10 cellular contexts compared by ENCODE assay signal in the genomic region with DNA sequence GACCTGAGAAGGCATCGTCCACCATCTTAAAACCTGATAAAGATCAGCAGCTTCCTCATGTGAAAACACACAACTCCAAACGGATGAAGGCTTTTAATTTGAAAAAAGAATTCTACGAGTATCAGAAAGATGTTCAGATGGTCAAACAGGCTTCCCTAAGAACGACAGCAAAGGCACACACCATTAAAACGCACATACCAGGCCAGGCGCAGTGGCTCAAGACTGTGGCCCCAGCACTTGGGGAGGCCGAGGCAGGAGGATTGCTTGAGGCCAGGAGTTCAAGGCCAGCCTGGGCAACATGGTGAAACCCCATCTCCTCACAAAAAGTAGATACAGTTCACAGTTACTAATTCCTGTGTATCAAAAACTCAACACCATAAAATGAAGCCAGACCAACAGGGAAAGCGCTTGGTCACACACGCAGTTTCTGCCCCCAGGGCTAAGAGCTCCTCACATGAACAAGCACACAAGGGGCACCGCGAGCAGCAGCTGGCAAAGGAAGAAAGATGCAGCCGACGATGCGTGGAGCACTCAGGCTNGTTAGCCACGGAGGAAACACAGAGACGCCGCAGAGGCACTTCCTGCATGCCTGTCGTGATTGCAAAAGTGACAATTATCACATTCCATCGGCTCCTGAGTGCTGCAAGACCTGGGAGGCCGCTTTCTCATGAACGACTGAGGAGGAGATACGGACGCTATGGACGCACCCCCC.
DNase-seq lines count a peak whose midpoint lies in the region; ATAC-seq and TF ChIP-seq lines count a peak whose summit lies in the region.
"Had no signal": no experiment of that assay in that cellular context is flagged by ENCODE, and none has a peak within 500 bp of the region (broad histone marks: within the 10 kb centered on the region; RNA-seq: fewer than 3 reads in every experiment).

No MANE protein-coding gene starts in this region.

- no peak overlapping the region for H2BK120ac ChIP-seq in mesendoderm (ENCODE audit: low read depth, low read length)

- H3K36me3 ChIP-seq in PC-3 (ENCODE audit: low read depth, low read length) (no peaks in the 10 kb centered on the region), mesendoderm (ENCODE audit: control insufficient read depth, insufficient read depth, low read length) (no peaks in the 10 kb centered on the region), esophagus squamous epithelium (no peaks in the 10 kb centered on the region)
- H3K36me3 ChIP-seq: upper lobe of left lung had no signal

- WGBS in mesendoderm (ENCODE audit: extremely low coverage, insufficient coverage, low lambda C conversion rate): no CpG with 5 or more reads among the region's 24 CpGs
- 15 to 22% methylated on average over 12 to 22 of the region's 24 CpGs for WGBS in esophagus squamous epithelium, 2 donors

- no peaks in the 10 kb centered on the region for H4K20me1 ChIP-seq in PC-3 (ENCODE audit: low read length)

- H3K18ac ChIP-seq in mesendoderm (ENCODE audit: low read length): no peak overlapping the region

- H3K4me3 ChIP-seq in PC-3 (ENCODE audit: low read length): no peak overlapping the region
- H3K4me3 ChIP-seq in mesendoderm (ENCODE audit: low read length): no peak overlapping the region
- no peak overlapping the region for H3K4me3 ChIP-seq in esophagus squamous epithelium
- H3K4me3 ChIP-seq: lung, upper lobe of left lung had no signal

- H3K4ac ChIP-seq in mesendoderm (ENCODE audit: low read depth, low read length): no peak overlapping the region

- H4K5ac ChIP-seq in mesendoderm (ENCODE audit: low read length): no peak overlapping the region

- H2BK5ac ChIP-seq in mesendoderm (ENCODE audit: low read length): no peak overlapping the region

- H4K8ac ChIP-seq in mesendoderm (ENCODE audit: low read depth, low read length): no peak overlapping the region

- no peaks in the 10 kb centered on the region for H3F3A ChIP-seq in PC-3 (ENCODE audit: low read length, unreplicated experiment)

- no peaks in the 10 kb centered on the region for H3K9me2 ChIP-seq in PC-3 (replicated peaks; ENCODE audit: low read length)

- peaks cover 46% of the 10 kb centered on the region for H3K27me3 ChIP-seq in PC-3 (ENCODE audit: low read length)
- H3K27me3 ChIP-seq in mesendoderm (ENCODE audit: insufficient read depth, low read length, poor library complexity): no peaks in the 10 kb centered on the region
- H3K27me3 ChIP-seq in esophagus squamous epithelium: peaks cover 0 to 72% (median 0%) of the 10 kb centered on the region in 4 donors
- H3K27me3 ChIP-seq: upper lobe of left lung had no signal

- ATAC-seq in PC-3: peak; percentile 34
- ATAC-seq in GM18502 (IDR thresholded peaks at IDR 0.05; ENCODE audit: poor library complexity, unreplicated experiment): no peak

- BruUV-seq in PC-3 (replicated peaks; lab: Mats Ljungman, UMichigan): no TSS peak

- no peak overlapping the region for H3K23ac ChIP-seq in mesendoderm (ENCODE audit: low read length)

- TF ChIP-seq POLR2A in esophagus squamous epithelium (IDR thresholded peaks at IDR 0.05): no peak

- H3K27ac ChIP-seq in PC-3 (ENCODE audit: low read length) (no peak overlapping the region), mesendoderm (ENCODE audit: low read depth, low read length) (no peak overlapping the region), esophagus squamous epithelium (no peak overlapping the region)
- H3K27ac ChIP-seq: upper lobe of left lung had no signal

- TF ChIP-seq CTCF in PC-3 (conservative IDR thresholded peaks at IDR 0.05; ENCODE audit: low read depth, low read length): no peak
- TF ChIP-seq CTCF in esophagus squamous epithelium (IDR thresholded peaks at IDR 0.05): no peak

- H3K4me2 ChIP-seq in PC-3 (ENCODE audit: low read length): peak overlapping the region; percentile 19
- H3K4me2 ChIP-seq in mesendoderm (ENCODE audit: low read length): no peak overlapping the region

- CTCF ChIA-PET in PC-3 (lab: Charles Lee): no interaction called here

- POLR2A ChIA-PET in PC-3 (lab: Charles Lee; ENCODE audit: unreplicated experiment): no interaction called here

- H3K27ac Mint-ChIP-seq in activated T-helper 2 cell treated with anti-CD3 and anti-CD28 coated beads, Interferon-gamma antibody, Interleukin-2, Interleukin-4, amounts not matched to agents 10 μg/mL and 5 μg/mL and 100 μg/mL, durations not matched to agents 14 hours and 24 hours and 36 hours: peak overlapping the region; percentile 9

- H3K27me3 Mint-ChIP-seq in activated T-helper 2 cell treated with anti-CD3 and anti-CD28 coated beads, Interferon-gamma antibody, Interleukin-2, Interleukin-4, amounts not matched to agents 10 μg/mL and 5 μg/mL and 100 μg/mL, durations not matched to agents 14 hours and 24 hours and 36 hours (ENCODE audit: low read depth): no peaks in the 10 kb centered on the region

- no peaks in the 10 kb centered on the region for H3K36me3 Mint-ChIP-seq in activated T-helper 2 cell treated with anti-CD3 and anti-CD28 coated beads, Interferon-gamma antibody, Interleukin-2, Interleukin-4, amounts not matched to agents 10 μg/mL and 5 μg/mL and 100 μg/mL, durations not matched to agents 14 hours and 24 hours and 36 hours (ENCODE audit: low read depth)

- H3K9ac ChIP-seq in PC-3 (ENCODE audit: low read length): no peak overlapping the region
- H3K9ac ChIP-seq in mesendoderm (ENCODE audit: low read length): no peak overlapping the region

- H3K4me1 Mint-ChIP-seq in activated T-helper 2 cell treated with anti-CD3 and anti-CD28 coated beads, Interferon-gamma antibody, Interleukin-2, Interleukin-4, amounts not matched to agents 10 μg/mL and 5 μg/mL and 100 μg/mL, durations not matched to agents 14 hours and 24 hours and 36 hours (ENCODE audit: low read depth): peaks cover 5% of the 10 kb centered on the region

- peak overlapping the region; percentile 25; the same call in 1 of the 2 replicates for H2AFZ ChIP-seq in PC-3 (ENCODE audit: low read length)

- no peak overlapping the region for H3K56ac ChIP-seq in mesendoderm (ENCODE audit: low read length)

- H3K79me2 ChIP-seq in PC-3 (ENCODE audit: low read length) (no peaks in the 10 kb centered on the region), mesendoderm (ENCODE audit: control insufficient read depth, insufficient read depth, low read length) (no peaks in the 10 kb centered on the region)

- H3K4me1 ChIP-seq in PC-3 (ENCODE audit: insufficient read depth, low read length) (0 out of 2 replicates have a peak, but pooled peaks cover 3% of the 10 kb centered on the region), mesendoderm (ENCODE audit: control insufficient read depth, low read depth, low read length) (no peaks in the 10 kb centered on the region), esophagus squamous epithelium (no peaks in the 10 kb centered on the region)

- DNase-seq in activated gamma-delta T cell treated with Interleukin-2 at 50 U/mL for 16 hours (peak; percentile 43), activated gamma-delta T cell (lab: John Stamatoyannopoulos, UW) (no peak), PC-3 (peak; percentile 37), mesendoderm (peak; percentile 90), esophagus squamous epithelium (lab: John Stamatoyannopoulos, UW) (no peak), cortex of kidney (lab: John Stamatoyannopoulos, UW) (no peak)
- DNase-seq in activated T-helper 2 cell treated with anti-CD3 and anti-CD28 coated beads, Interferon-gamma antibody, Interleukin-2, Interleukin-4, amounts not matched to agents 10 μg/mL and 5 μg/mL and 100 μg/mL, durations not matched to agents 14 hours and 24 hours and 36 hours (ENCODE audit: low spot score): peak; percentile 33
- DNase-seq: upper lobe of left lung had no signal

- no peak overlapping the region for H3K4me3 Mint-ChIP-seq in activated T-helper 2 cell treated with anti-CD3 and anti-CD28 coated beads, Interferon-gamma antibody, Interleukin-2, Interleukin-4, amounts not matched to agents 10 μg/mL and 5 μg/mL and 100 μg/mL, durations not matched to agents 14 hours and 24 hours and 36 hours (ENCODE audit: low read depth)

- H2BK15ac ChIP-seq in mesendoderm (replicated peaks; ENCODE audit: low read depth): no peak overlapping the region

- no peak overlapping the region for H2AK5ac ChIP-seq in mesendoderm (ENCODE audit: low read length)

- no peaks in the 10 kb centered on the region for H3K9me3 Mint-ChIP-seq in activated T-helper 2 cell treated with anti-CD3 and anti-CD28 coated beads, Interferon-gamma antibody, Interleukin-2, Interleukin-4, amounts not matched to agents 10 μg/mL and 5 μg/mL and 100 μg/mL, durations not matched to agents 14 hours and 24 hours and 36 hours

- H3K9me3 ChIP-seq in PC-3 (ENCODE audit: low read length) (no peaks in the 10 kb centered on the region), esophagus squamous epithelium (no peaks in the 10 kb centered on the region)
- H3K9me3 ChIP-seq: upper lobe of left lung had no signal

- intact Hi-C loops in PC-3 (cut with micrococcal nuclease): no loop called here
- intact Hi-C loops in activated T-helper 2 cell treated with anti-CD3 and anti-CD28 coated beads, Interferon-gamma antibody, Interleukin-2, Interleukin-4, amounts not matched to agents 10 μg/mL and 5 μg/mL and 100 μg/mL, durations not matched to agents 14 hours and 24 hours and 36 hours (cut with micrococcal nuclease): no loop called here
- intact Hi-C loops in esophagus squamous epithelium (cut with DNase I): no loop called here

- H3K79me1 ChIP-seq in mesendoderm (ENCODE audit: low read length): no peaks in the 10 kb centered on the region

Comparison
In these comparisons a context has a peak if more than half of its experiments do, and no peak if none do; other contexts are left out.
1. DNase-seq: peak in activated gamma-delta T cell treated with Interleukin-2 at 50 U/mL for 16 hours (single experiment), PC-3 (single experiment), activated T-helper 2 cell treated with anti-CD3 and anti-CD28 coated beads, Interferon-gamma antibody, Interleukin-2, Interleukin-4, amounts not matched to agents 10 μg/mL and 5 μg/mL and 100 μg/mL, durations not matched to agents 14 hours and 24 hours and 36 hours (single experiment) and mesendoderm (single experiment); none in activated gamma-delta T cell (single experiment), esophagus squamous epithelium (single experiment) and cortex of kidney (single experiment).